Comparison of ENCODE assay signal across 12 cellular contexts in genomic region chr19:50039968-50040367, GRCh38.
"Had no signal": no experiment of that assay in that cellular context is flagged by ENCODE, and none has a peak within 500 bp of the region (broad histone marks: within the 10 kb centered on the region; RNA-seq: fewer than 3 reads in every experiment).

No MANE protein-coding gene starts in this region.

- H3K27ac ChIP-seq: adrenal gland, body of pancreas, stomach, uterus had no signal

- H3K4me1 ChIP-seq: adrenal gland, body of pancreas, stomach, uterus had no signal

- DNase-seq: activated B cell treated with CpG ODN at 0.5 μM for 24 hours; activated CD4-positive, alpha-beta T cell treated with anti-CD3 and anti-CD28 coated beads, Interleukin-2, amount 10 ng/mL, durations not matched to agents 24 days and 14 days; activated naive CD4-positive, alpha-beta T cell treated with anti-CD3 and anti-CD28 coated beads, Interleukin-2, amount 10 ng/mL, durations not matched to agents 7 days and 5 days; adrenal gland; body of pancreas; effector memory CD8-positive, alpha-beta T cell; stimulated activated CD4-positive, alpha-beta T cell treated with anti-CD3 and anti-CD28 coated beads, Interleukin-4, amount 100 ng/mL, for 1 hour; stimulated activated CD8-positive, alpha-beta memory T cell treated with anti-CD3 and anti-CD28 coated beads, Interleukin-4, amount 100 ng/mL, for 48 hours; stomach; uterus had no signal

- ATAC-seq: body of pancreas; effector memory CD8-positive, alpha-beta T cell had no signal

- H3K4me3 ChIP-seq: adrenal gland, body of pancreas, stomach, uterus had no signal

- H3K27ac Mint-ChIP-seq: activated B cell treated with CpG ODN at 0.5 μM for 24 hours; activated CD4-positive, alpha-beta T cell treated with anti-CD3 and anti-CD28 coated beads, Interleukin-2, amount 10 ng/mL, durations not matched to agents 24 days and 14 days; activated naive CD4-positive, alpha-beta T cell treated with anti-CD3 and anti-CD28 coated beads, Interleukin-2, amount 10 ng/mL, durations not matched to agents 7 days and 5 days; activated T-helper 2 cell treated with anti-CD3 and anti-CD28 coated beads, Interferon-gamma antibody, Interleukin-2, Interleukin-4, amounts not matched to agents 10 μg/mL and 5 μg/mL and 100 μg/mL, durations not matched to agents 14 hours and 24 hours and 36 hours; T-helper 1 cell treated with Interleukin-12 subunit alpha and Interleukin-12 subunit beta and Interleukin-4 antibody, amounts not matched to agents 30 μg/mL and 1 μg/mL, for 36 hours had no signal

- H3K27me3 ChIP-seq: adrenal gland, body of pancreas, stomach, uterus had no signal

- H3K36me3 ChIP-seq: uterus had no signal
